ENCODE assay signal across 1 cellular context in the genomic region with DNA sequence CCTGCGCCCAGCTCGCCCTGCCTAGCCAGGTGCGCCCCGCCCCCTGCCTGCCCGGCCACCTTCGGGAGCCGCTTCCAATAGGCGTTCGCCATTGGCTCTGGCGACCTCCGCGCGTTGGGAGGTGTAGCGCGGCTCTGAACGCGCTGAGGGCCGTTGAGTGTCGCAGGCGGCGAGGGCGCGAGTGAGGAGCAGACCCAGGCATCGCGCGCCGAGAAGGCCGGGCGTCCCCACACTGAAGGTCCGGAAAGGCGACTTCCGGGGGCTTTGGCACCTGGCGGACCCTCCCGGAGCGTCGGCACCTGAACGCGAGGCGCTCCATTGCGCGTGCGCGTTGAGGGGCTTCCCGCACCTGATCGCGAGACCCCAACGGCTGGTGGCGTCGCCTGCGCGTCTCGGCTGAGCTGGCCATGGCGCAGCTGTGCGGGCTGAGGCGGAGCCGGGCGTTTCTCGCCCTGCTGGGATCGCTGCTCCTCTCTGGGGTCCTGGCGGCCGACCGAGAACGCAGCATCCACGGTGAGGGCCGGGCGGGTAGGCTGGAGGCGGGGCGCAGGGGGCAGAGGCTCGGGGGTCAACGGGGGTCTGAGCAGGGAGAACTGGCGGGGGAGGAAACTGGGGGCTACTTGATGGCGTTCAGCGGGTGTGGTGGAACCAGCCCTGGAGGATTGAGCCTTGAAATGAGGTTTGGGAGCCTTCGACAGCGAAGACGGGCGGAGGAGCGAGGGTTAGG.
TF ChIP-seq lines count a peak whose summit lies in the region.

A gene with protein sequence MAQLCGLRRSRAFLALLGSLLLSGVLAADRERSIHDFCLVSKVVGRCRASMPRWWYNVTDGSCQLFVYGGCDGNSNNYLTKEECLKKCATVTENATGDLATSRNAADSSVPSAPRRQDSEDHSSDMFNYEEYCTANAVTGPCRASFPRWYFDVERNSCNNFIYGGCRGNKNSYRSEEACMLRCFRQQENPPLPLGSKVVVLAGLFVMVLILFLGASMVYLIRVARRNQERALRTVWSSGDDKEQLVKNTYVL (plus strand): TSS at position 88 of the 727 bp plus-strand sequence. CDS start 320 bp downstream, at position 408.

TF ChIP-seq in GM12878, 131 proteins besides CTCF, POLR2A, EP300 and RAD21:
- TF ChIP-seq GATAD2B (conservative IDR thresholded peaks at IDR 0.05; ENCODE audit: low read depth) (0 out of 2 replicates have a peak, but pooled peaks have one; percentile 22), HDAC6 (IDR thresholded peaks at IDR 0.05; ENCODE audit: unreplicated experiment) (peak; percentile 63), CHD2 (IDR thresholded peaks at IDR 0.05; ENCODE audit: borderline replicate concordance, low read depth, low read length) (0 out of 2 replicates have a peak, but pooled peaks have one; percentile 29), FOXM1 (IDR thresholded peaks at IDR 0.05; ENCODE audit: low read depth, low read length) (no peak), DPF2 (IDR thresholded peaks at IDR 0.05) (peak; percentile 53)
